Comparison of ENCODE assay signal across 1 cellular context in genomic region chr2:283996-284794, GRCh38.
TF ChIP-seq lines count a peak whose summit lies in the region.

No MANE protein-coding gene starts in this region.

TF ChIP-seq in SK-N-SH, 30 proteins besides CTCF, POLR2A, EP300 and RAD21 (continued from another document):
- TF ChIP-seq MXI1 (IDR thresholded peaks at IDR 0.05; ENCODE audit: low read depth, low read length) (no peak), SIN3A (IDR thresholded peaks at IDR 0.05; ENCODE audit: borderline replicate concordance, low read depth, low read length) (no peak), IRF3 (IDR thresholded peaks at IDR 0.05; ENCODE audit: low read depth, low read length) (no peak), ZBTB33 (IDR thresholded peaks at IDR 0.05; ENCODE audit: borderline replicate concordance, low read depth) (no peak), FOXJ3 (CRISPR knock-in tag; IDR thresholded peaks at IDR 0.05) (no peak)
